18 cellular contexts compared by ENCODE assay signal in genomic region chr15:40948706-40949473, GRCh38. TPM values are rescaled to one million over a fixed set of nuclear protein-coding genes. Genes with fewer than 3 reads are reported as not detected.
DNase-seq lines count a peak whose midpoint lies in the region; ATAC-seq and TF ChIP-seq lines count a peak whose summit lies in the region.
"Had no signal": no experiment of that assay in that cellular context is flagged by ENCODE, and none has a peak within 500 bp of the region (broad histone marks: within the 10 kb centered on the region; RNA-seq: fewer than 3 reads in every experiment).

No MANE protein-coding gene starts in this region.

- TF ChIP-seq CTCF in GM23338 (conservative IDR thresholded peaks at IDR 0.05; ENCODE audit: low read depth in 2 of 2) (no peak), endothelial cell (IDR thresholded peaks at IDR 0.05; ENCODE audit: unreplicated experiment) (no peak), stomach (IDR thresholded peaks at IDR 0.05) (no peak), esophagus muscularis mucosa (IDR thresholded peaks at IDR 0.05) (no peak)

- H4K8ac ChIP-seq in mesendoderm (ENCODE audit: low read depth, low read length), result no peak overlapping the region

- H4K5ac ChIP-seq in mesendoderm (ENCODE audit: low read length), result no peak overlapping the region

- DNase-seq in GM23338 (ENCODE audit: low spot score) (no peak), endothelial cell (ENCODE audit: low spot score) (no peak), mesendoderm (no peak), stomach (no peak), HT-29 (ENCODE audit: low spot score) (no peak), DMS53 (lab: John Stamatoyannopoulos, UW) (no peak), esophagus muscularis mucosa (ENCODE audit: extremely low spot score) (no peak)
- DNase-seq: COR-L47; HCEC 1CT; NCI-H1048; NCI-H1436 treated with DMSO at 0.1 percent for 48 hours; NCI-H2029 treated with DMSO at 0.1 percent for 48 hours; NCI-H2171 treated with DMSO at 0.1 percent for 48 hours; NCI-H446 treated with DMSO at 0.1 percent for 48 hours; NK-92 treated with Interleukin-12 subunit alpha and Interleukin-12 subunit beta, amount 100 ng/mL, for 24 hours; SIG-M5 had no signal

- peak overlapping the region; percentile 72; the same call in 1 of the 2 replicates for H2AFZ ChIP-seq in GM23338

- no peak overlapping the region for H3K4ac ChIP-seq in mesendoderm (ENCODE audit: low read depth, low read length)

- H3K27me3 Mint-ChIP-seq in GM23338 (ENCODE audit: insufficient read depth, low read depth, poor library complexity) (peaks cover 25% of the 10 kb centered on the region), endothelial cell (ENCODE audit: unreplicated experiment) (peaks cover 2% of the 10 kb centered on the region)

- ATAC-seq in GM23338, result no peak

- TF ChIP-seq POLR2A in stomach (IDR thresholded peaks at IDR 0.05) (no peak), esophagus muscularis mucosa (IDR thresholded peaks at IDR 0.05; ENCODE audit: low read depth) (no peak)

- H3K36me3 ChIP-seq in GM23338 (ENCODE audit: insufficient read depth) (no peaks in the 10 kb centered on the region), mesendoderm (ENCODE audit: control insufficient read depth, insufficient read depth, low read length) (no peaks in the 10 kb centered on the region), stomach (no peaks in the 10 kb centered on the region), esophagus muscularis mucosa (no peaks in the 10 kb centered on the region)

- intact Hi-C loops in stomach (cut with DNase I; ENCODE audit: low total_unique reads), result no loop called here
- intact Hi-C loops in esophagus muscularis mucosa (cut with DNase I), result no loop called here

- WGBS in mesendoderm (ENCODE audit: extremely low coverage, insufficient coverage, low lambda C conversion rate), result no CpG with 5 or more reads among the region's 21 CpGs
- WGBS in stomach, 5 donors, result 80 to 85% (median 81%) methylated on average over 21 of the region's 21 CpGs
- 75% methylated on average over 21 of the region's 21 CpGs for WGBS in esophagus muscularis mucosa

- H2BK15ac ChIP-seq in mesendoderm (replicated peaks; ENCODE audit: low read depth), result no peak overlapping the region

- H3K4me1 ChIP-seq in GM23338 (ENCODE audit: insufficient read depth), result peaks cover 23% of the 10 kb centered on the region
- no peaks in the 10 kb centered on the region for H3K4me1 ChIP-seq in mesendoderm (ENCODE audit: control insufficient read depth, low read depth, low read length)
- peaks cover 4 to 36% (median 25%) of the 10 kb centered on the region in 4 donors for H3K4me1 ChIP-seq in stomach
- H3K4me1 ChIP-seq in esophagus muscularis mucosa, result peaks cover 9 to 16% (median 13%) of the 10 kb centered on the region in 4 donors

- peaks cover 9% of the 10 kb centered on the region for H3F3A ChIP-seq in GM23338 (replicated peaks; ENCODE audit: low read depth)

- no peak overlapping the region for H3K18ac ChIP-seq in mesendoderm (ENCODE audit: low read length)

- no peaks in the 10 kb centered on the region for H3K9me2 ChIP-seq in GM23338 (ENCODE audit: insufficient read depth)

- no peak overlapping the region for H3K9ac ChIP-seq in mesendoderm (ENCODE audit: low read length)
- H3K9ac ChIP-seq: KMS-11 had no signal

- H3K9me3 Mint-ChIP-seq in GM23338 (no peaks in the 10 kb centered on the region; the same call in 1 of the 3 replicates), endothelial cell (ENCODE audit: unreplicated experiment) (no peaks in the 10 kb centered on the region)

- H3K9me3 ChIP-seq in stomach (no peaks in the 10 kb centered on the region), esophagus muscularis mucosa (no peaks in the 10 kb centered on the region)

- H4K20me1 ChIP-seq in GM23338 (replicated peaks; ENCODE audit: insufficient read depth), result no peaks in the 10 kb centered on the region

- peaks cover 28% of the 10 kb centered on the region for H3K4me1 Mint-ChIP-seq in GM23338
- peaks cover 21% of the 10 kb centered on the region for H3K4me1 Mint-ChIP-seq in endothelial cell (ENCODE audit: unreplicated experiment)

- no peak overlapping the region for H3K27ac Mint-ChIP-seq in GM23338
- peak overlapping the region; percentile 70 for H3K27ac Mint-ChIP-seq in endothelial cell (ENCODE audit: unreplicated experiment)

- H2AK5ac ChIP-seq in mesendoderm (ENCODE audit: low read length), result no peak overlapping the region

- no peaks in the 10 kb centered on the region for H3K27me3 ChIP-seq in GM23338 (ENCODE audit: insufficient read depth)
- H3K27me3 ChIP-seq in mesendoderm (ENCODE audit: insufficient read depth, low read length, poor library complexity), result no peaks in the 10 kb centered on the region
- no peaks in the 10 kb centered on the region for H3K27me3 ChIP-seq in stomach
- H3K27me3 ChIP-seq in esophagus muscularis mucosa, result no peaks in the 10 kb centered on the region

- H3K4me3 Mint-ChIP-seq in GM23338 (no peak overlapping the region; the same call in 2 of the 3 replicates), endothelial cell (ENCODE audit: unreplicated experiment) (no peak overlapping the region)

- H2BK5ac ChIP-seq in mesendoderm (ENCODE audit: low read length), result no peak overlapping the region

- H3K27ac ChIP-seq in GM23338 (ENCODE audit: low read depth), result no peak overlapping the region
- no peak overlapping the region for H3K27ac ChIP-seq in mesendoderm (ENCODE audit: low read depth, low read length)
- peak overlapping the region; percentile 49 to 83 (median 63) for H3K27ac ChIP-seq in stomach
- no peak overlapping the region for H3K27ac ChIP-seq in esophagus muscularis mucosa (replicated peaks in 1 of 4)
- H3K27ac ChIP-seq: KMS-11 had no signal

- TF ChIP-seq EP300 in stomach (IDR thresholded peaks at IDR 0.05), result no peak
- TF ChIP-seq EP300 in esophagus muscularis mucosa (IDR thresholded peaks at IDR 0.05), result no peak

- H3K36me3 Mint-ChIP-seq in GM23338 (ENCODE audit: low read depth), result peaks cover 8% of the 10 kb centered on the region
- H3K36me3 Mint-ChIP-seq in endothelial cell (ENCODE audit: low read depth, unreplicated experiment), result peaks cover 7% of the 10 kb centered on the region

- H3K56ac ChIP-seq in mesendoderm (ENCODE audit: low read length), result peak overlapping the region; percentile 17

- no peak overlapping the region for H3K23ac ChIP-seq in mesendoderm (ENCODE audit: low read length)

- H3K79me1 ChIP-seq in mesendoderm (ENCODE audit: low read length), result no peaks in the 10 kb centered on the region

- no peak overlapping the region for H3K4me3 ChIP-seq in GM23338
- no peak overlapping the region for H3K4me3 ChIP-seq in mesendoderm (ENCODE audit: low read length)
- H3K4me3 ChIP-seq in stomach, result no peak overlapping the region
- H3K4me3 ChIP-seq in esophagus muscularis mucosa, result no peak overlapping the region

- H3K79me2 ChIP-seq in GM23338 (replicated peaks; ENCODE audit: insufficient read depth) (peaks cover 5% of the 10 kb centered on the region), mesendoderm (ENCODE audit: control insufficient read depth, insufficient read depth, low read length) (peaks cover 4% of the 10 kb centered on the region)

- H3K4me2 ChIP-seq in GM23338 (peak overlapping the region; percentile 45; the same call in 1 of the 2 replicates), mesendoderm (ENCODE audit: low read length) (no peak overlapping the region)
- H3K4me2 ChIP-seq: KMS-11 had no signal

- no peak overlapping the region for H2BK120ac ChIP-seq in mesendoderm (ENCODE audit: low read depth, low read length)

TF ChIP-seq in GM23338, 12 proteins besides CTCF, POLR2A, EP300 and RAD21 (continues in another document):
- no peak for TF ChIP-seq ZNF114 (CRISPR knock-in tag; IDR thresholded peaks at IDR 0.05)

RNA-seq across cellular contexts. Expression of gene CHAC1, which starts 4.4 kb away (rescaled TPM):
- 112 and 124 TPM in 2 replicates for total RNA-seq in GM23338 (2014; rRNA removed; shearing (Covaris generic))
- polyA plus RNA-seq in GM23338 (2016; fragmentation: Nextera tagmentation; extraction: Ambion mirVana), result 73.0 and 74.4 TPM in 2 replicates
- 16.4 TPM for total RNA-seq in endothelial cell (ENCODE audit: unreplicated experiment)
- polyA plus RNA-seq in mesendoderm (2013, experiment 1 of 2), result 28.1 TPM
- 29.2 TPM for polyA plus RNA-seq in mesendoderm (2013, experiment 2 of 2)
- total RNA-seq in stomach, result 10 to 100 TPM in 1 of 5 donors, 1 to 10 TPM in 4; 1.3 to 17.1 (median 2.9) TPM
- 10 to 100 TPM in 2 of 3 donors, 1 to 10 TPM in 1; 5.7 to 61.6 (median 25.5) TPM for polyA plus RNA-seq in stomach
- 13.6 and 16.6 TPM in 2 replicates for total RNA-seq in HT-29 (2014; rRNA removed; shearing (Covaris generic))
- total RNA-seq in esophagus muscularis mucosa, result 1 to 10 TPM in 3 of 4 donors, under 1 TPM in 1; 0.66 to 3.6 (median 1.3) TPM

RNA-seq across cellular contexts. Expression of gene DLL4, which starts 19.8 kb away (rescaled TPM):
- total RNA-seq in GM23338 (2014; rRNA removed; shearing (Covaris generic)), result 0.31 and 0.62 TPM in 2 replicates
- polyA plus RNA-seq in GM23338 (2016; fragmentation: Nextera tagmentation; extraction: Ambion mirVana) (0.64 and 0.99 TPM in 2 replicates), stomach (1 to 10 TPM in 2 of 3 donors, under 1 TPM in 1; 0.56 to 2.2 (median 1.5) TPM)
- total RNA-seq in endothelial cell (ENCODE audit: unreplicated experiment) (257 TPM), stomach (10 to 100 TPM in 1 of 5 donors, 1 to 10 TPM in 3, under 1 TPM in 1; 0.89 to 20.0 (median 3.3) TPM), esophagus muscularis mucosa (10 to 100 TPM in 1 of 4 donors, 1 to 10 TPM in 3; 1.7 to 12.6 (median 7.5) TPM)
- polyA plus RNA-seq in mesendoderm (2013, experiment 1 of 2), result 0.01 TPM
- polyA plus RNA-seq in mesendoderm (2013, experiment 2 of 2), result not detected
- total RNA-seq in HT-29 (2014; rRNA removed; shearing (Covaris generic)), result 3.8 and 4.4 TPM in 2 replicates
- total RNA-seq: MCF 10A had no signal

RNA-seq across cellular contexts. Expression of gene VPS18, which starts 54.6 kb away (rescaled TPM):
- total RNA-seq in GM23338 (2014; rRNA removed; shearing (Covaris generic)), result 39.4 and 42.5 TPM in 2 replicates
- polyA plus RNA-seq in GM23338 (2016; fragmentation: Nextera tagmentation; extraction: Ambion mirVana) (4.7 and 5.9 TPM in 2 replicates), stomach (10 to 100 TPM in 1 of 3 donors, 1 to 10 TPM in 2; 5.7 to 10.8 (median 6.1) TPM)
- total RNA-seq in endothelial cell (ENCODE audit: unreplicated experiment) (39.2 TPM), stomach (10 to 100 TPM in 4 of 5 donors, 1 to 10 TPM in 1; 1.8 to 24.2 (median 20.3) TPM), esophagus muscularis mucosa (10 to 100 TPM; 28.7 to 36.6 (median 32.2) TPM)
- 11.7 TPM for polyA plus RNA-seq in mesendoderm (2013, experiment 1 of 2)
- 11.5 TPM for polyA plus RNA-seq in mesendoderm (2013, experiment 2 of 2)
- total RNA-seq in HT-29 (2014; rRNA removed; shearing (Covaris generic)), result 66.8 and 75.8 TPM in 2 replicates

Comparison
In these comparisons a context has a peak if more than half of its experiments do, and no peak if none do; other contexts are left out.
1. H3K27ac ChIP-seq: peak in stomach (5 of 5); none in GM23338 (single experiment), mesendoderm (single experiment) and esophagus muscularis mucosa (0 of 4).
2. RNA of gene DLL4, which starts 19.8 kb away (total RNA-seq): 257 TPM in endothelial cell (single experiment); 1.7 to 12.6 TPM in esophagus muscularis mucosa, 3.8 to 4.4 TPM in HT-29, 0.89 to 20.0 TPM in stomach and 0.31 to 0.62 TPM in GM23338; every median in the first group is over 10 times any median in the second.